ENCODE assay signal across 16 cellular contexts in genomic region chr2:20563833-20564232, GRCh38.
A peak's percentile ranks its signal among the peaks of the same experiment; 100 is the strongest.
DNase-seq lines count a peak whose midpoint lies in the region; ATAC-seq and TF ChIP-seq lines count a peak whose summit lies in the region.
"Had no signal": no experiment of that assay in that cellular context is flagged by ENCODE, and none has a peak within 500 bp of the region (broad histone marks: within the 10 kb centered on the region; RNA-seq: fewer than 3 reads in every experiment).

No MANE protein-coding gene starts in this region.

- H3K27ac ChIP-seq in mammary epithelial cell (ENCODE audit: insufficient read depth, low read depth, low read length) (no peak overlapping the region), neuronal stem cell (replicated peaks; ENCODE audit: low read length) (no peak overlapping the region), gastrocnemius medialis (no peak overlapping the region)
- H3K27ac ChIP-seq: C4-2B, right atrium auricular region, suprapubic skin had no signal

- no peak for TF ChIP-seq CTCF in mammary epithelial cell (conservative IDR thresholded peaks at IDR 0.05 in 1 of 2, IDR thresholded peaks at IDR 0.05 in 1 of 2; ENCODE audit: extremely low read depth in 1 of 2, insufficient read depth in 1 of 2, low read depth in 1 of 2, low read length in 2 of 2)
- TF ChIP-seq CTCF in gastrocnemius medialis (IDR thresholded peaks at IDR 0.05 in 4 of 5, conservative IDR thresholded peaks at IDR 0.05 in 1 of 5), result no peak

- H3K4ac ChIP-seq in neuronal stem cell (ENCODE audit: low read length), result no peak overlapping the region

- CTCF ChIA-PET in mammary epithelial cell (lab: Charles Lee; ENCODE audit: low non-redundant PET), result no interaction called here

- no peak overlapping the region for H3K23ac ChIP-seq in neuronal stem cell (ENCODE audit: low read depth, low read length, poor library complexity)

- TF ChIP-seq POLR2A in gastrocnemius medialis (IDR thresholded peaks at IDR 0.05), result no peak

- H4K8ac ChIP-seq in neuronal stem cell (ENCODE audit: low read depth, low read length), result no peak overlapping the region

- H3K4me2 ChIP-seq in mammary epithelial cell (ENCODE audit: insufficient read depth, low read depth, low read length) (no peak overlapping the region), neuronal stem cell (ENCODE audit: insufficient read depth, low read length, poor library complexity, severe bottlenecking) (no peak overlapping the region)

- no peaks in the 10 kb centered on the region for H4K20me1 ChIP-seq in mammary epithelial cell (ENCODE audit: insufficient read depth, low read length)

- no peak for ATAC-seq in gastrocnemius medialis
- ATAC-seq: activated CD8-positive, alpha-beta T cell treated with anti-CD3 and anti-CD28 coated beads, Interleukin-2, amount 10 ng/mL, durations not matched to agents 7 days and 5 days; effector memory CD8-positive, alpha-beta T cell had no signal

- in situ Hi-C loops in mammary epithelial cell (cut with MboI; ENCODE audit: low sequenced_read_pairs in 2 of 2), result no loop called here
- in situ Hi-C loops in gastrocnemius medialis (cut with MboI; ENCODE audit: low sequenced_read_pairs in 4 of 4), result no loop called here

- no peaks in the 10 kb centered on the region for H3K27me3 ChIP-seq in mammary epithelial cell (ENCODE audit: insufficient read depth, low read length)
- H3K27me3 ChIP-seq in neuronal stem cell (ENCODE audit: control insufficient read depth in 3 of 3, insufficient read depth in 3 of 3, low read depth in 1 of 3, low read length in 3 of 3), result peaks cover 0 to 8% (median 0%) of the 10 kb centered on the region in 3 experiments
- no peaks in the 10 kb centered on the region for H3K27me3 ChIP-seq in gastrocnemius medialis
- H3K27me3 ChIP-seq: right atrium auricular region, suprapubic skin had no signal

- DNase-seq in EH (ENCODE audit: low read depth), result peak; percentile 80
- DNase-seq in LHCN-M2 (ENCODE audit: low read depth), result peak; percentile 69
- peak; percentile 61 for DNase-seq in mammary epithelial cell
- DNase-seq in neuronal stem cell (ENCODE audit: low spot score), result no peak
- no peak for DNase-seq in NCI-H1436 (lab: John Stamatoyannopoulos, UW)
- DNase-seq in HUDEP-2 (lab: John Stamatoyannopoulos, UW; ENCODE audit: unreplicated experiment in 76 of 76), result no peak
- no peak for DNase-seq in gastrocnemius medialis
- DNase-seq: activated CD8-positive, alpha-beta T cell treated with anti-CD3 and anti-CD28 coated beads, Interleukin-2, amount 10 ng/mL, durations not matched to agents 7 days and 5 days; DMS53; effector memory CD8-positive, alpha-beta T cell; NCI-H2081; NCI-H524; OCI-M1 had no signal

- WGBS in mammary epithelial cell (ENCODE audit: low coverage, missing lambda C conversion rate), result 58% methylated on average over 5 of the region's 5 CpGs
- WGBS in neuronal stem cell (ENCODE audit: extremely low coverage in 2 of 2, insufficient read length in 2 of 2, insufficient replicate concordance in 1 of 2), 2 donors, result no CpG with 5 or more reads among the region's 5 CpGs

- no peaks in the 10 kb centered on the region for H3K36me3 ChIP-seq in mammary epithelial cell (ENCODE audit: insufficient read depth, low read length)
- H3K36me3 ChIP-seq in neuronal stem cell (replicated peaks in 1 of 2; ENCODE audit: control insufficient read depth in 2 of 2, insufficient read depth in 2 of 2, low read length in 2 of 2), result no peaks in the 10 kb centered on the region
- H3K36me3 ChIP-seq in gastrocnemius medialis, result no peaks in the 10 kb centered on the region
- H3K36me3 ChIP-seq: right atrium auricular region, suprapubic skin had no signal

- no peak overlapping the region for H2BK12ac ChIP-seq in neuronal stem cell (ENCODE audit: low read length)

- H3K9ac ChIP-seq in mammary epithelial cell (ENCODE audit: insufficient read depth, low read length), result no peak overlapping the region
- H3K9ac ChIP-seq in neuronal stem cell (ENCODE audit: low read depth, low read length, poor library complexity), result no peak overlapping the region

- no TSS peak for BruUV-seq in mammary epithelial cell (replicated peaks; lab: Mats Ljungman, UMichigan)

- no peak overlapping the region for H3K4me3 ChIP-seq in mammary epithelial cell (replicated peaks in 1 of 3; ENCODE audit: insufficient read depth in 1 of 3, low read depth in 2 of 3, low read length in 3 of 3)
- H3K4me3 ChIP-seq in neuronal stem cell (ENCODE audit: low read length in 2 of 2), result no peak overlapping the region
- no peak overlapping the region for H3K4me3 ChIP-seq in gastrocnemius medialis
- H3K4me3 ChIP-seq: right atrium auricular region, suprapubic skin had no signal

- H3K18ac ChIP-seq in neuronal stem cell (ENCODE audit: low read length), result peak overlapping the region; percentile 7

- no peak overlapping the region for H2AFZ ChIP-seq in mammary epithelial cell (ENCODE audit: low read depth, low read length)
- no peak overlapping the region for H2AFZ ChIP-seq in neuronal stem cell (ENCODE audit: low read length)

- peak overlapping the region; percentile 57 for H2AK5ac ChIP-seq in neuronal stem cell (ENCODE audit: low read depth, low read length)

- dilution Hi-C loops in mammary epithelial cell (cut with HindIII; ENCODE audit: low sequenced_read_pairs), result no loop called here

- peak overlapping the region; percentile 50 for H2BK15ac ChIP-seq in neuronal stem cell (ENCODE audit: low read length)

- no peaks in the 10 kb centered on the region for H3K79me2 ChIP-seq in mammary epithelial cell (ENCODE audit: insufficient read depth, low read length)

- no peak overlapping the region for H3K14ac ChIP-seq in neuronal stem cell (ENCODE audit: low read length)

- intact Hi-C loops in mammary epithelial cell (cut with micrococcal nuclease), result no loop called here
- intact Hi-C loops in gastrocnemius medialis (cut with DNase I; ENCODE audit: low total_unique reads), result no loop called here

- no peaks in the 10 kb centered on the region for H3K9me3 ChIP-seq in mammary epithelial cell (replicated peaks; ENCODE audit: insufficient read depth, low read length)
- H3K9me3 ChIP-seq in neuronal stem cell (replicated peaks in 1 of 2; ENCODE audit: control insufficient read depth in 2 of 2, insufficient read depth in 1 of 2, low read depth in 1 of 2, low read length in 2 of 2), result peaks cover 0 to 2% of the 10 kb centered on the region in 2 donors
- no peaks in the 10 kb centered on the region for H3K9me3 ChIP-seq in gastrocnemius medialis
- H3K9me3 ChIP-seq: right atrium auricular region, suprapubic skin had no signal

- no peak overlapping the region for H4K91ac ChIP-seq in neuronal stem cell (ENCODE audit: low read depth, low read length, poor library complexity)

- no peaks in the 10 kb centered on the region for H3K79me1 ChIP-seq in neuronal stem cell (ENCODE audit: low read depth, low read length)

- H3K4me1 ChIP-seq in mammary epithelial cell (ENCODE audit: insufficient read depth, low read length) (peaks cover 31% of the 10 kb centered on the region), neuronal stem cell (ENCODE audit: control insufficient read depth in 2 of 2, insufficient read depth in 1 of 2, low read depth in 1 of 2, low read length in 2 of 2) (peaks cover 43 to 49% of the 10 kb centered on the region in 2 donors), gastrocnemius medialis (peaks cover 4 to 12% of the 10 kb centered on the region in 2 donors)

- H2BK5ac ChIP-seq in neuronal stem cell (ENCODE audit: low read length), result no peak overlapping the region

- no peak overlapping the region for H2BK120ac ChIP-seq in neuronal stem cell (ENCODE audit: low read depth, low read length)

Comparison
In these comparisons a context has a peak if more than half of its experiments do, and no peak if none do; other contexts are left out.
1. DNase-seq: peak in EH (single experiment), LHCN-M2 (single experiment) and mammary epithelial cell (single experiment); none in neuronal stem cell (single experiment), NCI-H1436 (single experiment), HUDEP-2 (0 of 76) and gastrocnemius medialis (0 of 2).